8 cellular contexts compared by ENCODE assay signal in genomic region chr19:55086730-55087541, GRCh38. TPM values are rescaled to one million over a fixed set of nuclear protein-coding genes. Genes with fewer than 3 reads are reported as not detected.
A peak's percentile ranks its signal among the peaks of the same experiment; 100 is the strongest.
DNase-seq lines count a peak whose midpoint lies in the region; ATAC-seq and TF ChIP-seq lines count a peak whose summit lies in the region.

No MANE protein-coding gene starts in this region.

- intact Hi-C loops in dendritic cell treated with granulocyte-macrophage colony-stimulating factor and Interleukin-4, amounts not matched to agents 40 ng/mL and 50 ng/mL, for 4 days (cut with micrococcal nuclease), result no loop called here
- intact Hi-C loops in gastrocnemius medialis (cut with DNase I; ENCODE audit: low total_unique reads), result no loop called here

- H3K4me3 ChIP-seq in gastrocnemius medialis, result peak overlapping the region; percentile 41 to 60 (median 52)

- in situ Hi-C loops in gastrocnemius medialis (cut with MboI; ENCODE audit: low sequenced_read_pairs in 4 of 4), result loop anchor here in 1 of 4 donors (10.0 kb wide), 1 partner anchor 78 kb away; the partner anchor contains the start of gene DNAAF3

- H3K4me1 ChIP-seq in gastrocnemius medialis, result peaks cover 13 to 29% of the 10 kb centered on the region in 2 donors

- peak overlapping the region in 3 of 4 donors; percentile 16 to 47 (median 44) for H3K27ac ChIP-seq in gastrocnemius medialis

- peak in 1 of 2 donors; percentile 7 for TF ChIP-seq POLR2A in gastrocnemius medialis (IDR thresholded peaks at IDR 0.05)

- peak; percentile 99 for DNase-seq in AG08395 (ENCODE audit: low spot score)
- DNase-seq in HCEC 1CT, result peak; percentile 95
- peak; percentile 50 for DNase-seq in inferior parietal cortex (ENCODE audit: extremely low spot score)
- DNase-seq in gastrocnemius medialis, result peak; percentile 73 to 81
- DNase-seq in GF-D8 (lab: John Stamatoyannopoulos, UW), result no peak

- no peaks in the 10 kb centered on the region for H3K9me3 Mint-ChIP-seq in dendritic cell treated with granulocyte-macrophage colony-stimulating factor and Interleukin-4, amounts not matched to agents 40 ng/mL and 50 ng/mL, for 4 days

- peak overlapping the region; percentile 77 for H3K27ac Mint-ChIP-seq in dendritic cell treated with granulocyte-macrophage colony-stimulating factor and Interleukin-4, amounts not matched to agents 40 ng/mL and 50 ng/mL, for 4 days

- H3K36me3 Mint-ChIP-seq in dendritic cell treated with granulocyte-macrophage colony-stimulating factor and Interleukin-4, amounts not matched to agents 40 ng/mL and 50 ng/mL, for 4 days (ENCODE audit: low read depth), result peaks cover 51% of the 10 kb centered on the region

- H3K36me3 ChIP-seq in gastrocnemius medialis, result peaks cover 0 to 15% of the 10 kb centered on the region in 2 donors

- peaks cover 46% of the 10 kb centered on the region for H3K4me1 Mint-ChIP-seq in dendritic cell treated with granulocyte-macrophage colony-stimulating factor and Interleukin-4, amounts not matched to agents 40 ng/mL and 50 ng/mL, for 4 days (ENCODE audit: low read depth)

- H3K4me3 Mint-ChIP-seq in dendritic cell treated with granulocyte-macrophage colony-stimulating factor and Interleukin-4, amounts not matched to agents 40 ng/mL and 50 ng/mL, for 4 days, result peak overlapping the region; percentile 75

- TF ChIP-seq CTCF in gastrocnemius medialis (IDR thresholded peaks at IDR 0.05 in 4 of 5, conservative IDR thresholded peaks at IDR 0.05 in 1 of 5), result no peak

- peak; percentile 66 for ATAC-seq in activated CD4-positive, CD25-positive, alpha-beta regulatory T cell treated with anti-CD3 and anti-CD28 coated beads, Interleukin-2, amount 50 U/mL, for 24 hours
- ATAC-seq in gastrocnemius medialis (peak; percentile 70 to 71), HG03196 (IDR thresholded peaks at IDR 0.05; ENCODE audit: unreplicated experiment) (no peak)

- peaks cover 54 to 57% (median 56%) of the 10 kb centered on the region in 3 donors for H3K27me3 ChIP-seq in gastrocnemius medialis

- no peaks in the 10 kb centered on the region for H3K9me3 ChIP-seq in gastrocnemius medialis

- peaks cover 71% of the 10 kb centered on the region for H3K27me3 Mint-ChIP-seq in dendritic cell treated with granulocyte-macrophage colony-stimulating factor and Interleukin-4, amounts not matched to agents 40 ng/mL and 50 ng/mL, for 4 days

RNA-seq across cellular contexts. Expression of gene EPS8L1, which starts 11.3 kb away (rescaled TPM):
- 1 to 10 TPM in 2 of 4 donors, under 1 TPM in 2; 0.25 to 2.4 (median 1.3) TPM for total RNA-seq in gastrocnemius medialis

RNA-seq across cellular contexts. Expression of gene RDH13, which starts 24.0 kb away (rescaled TPM):
- 10 to 100 TPM in 1 of 4 donors, 1 to 10 TPM in 3; 5.2 to 10.5 (median 7.6) TPM for total RNA-seq in gastrocnemius medialis

RNA-seq across cellular contexts. Expression of gene PPP1R12C, which starts 30.5 kb away (rescaled TPM):
- 10 to 100 TPM; 22.6 to 28.2 (median 26.2) TPM for total RNA-seq in gastrocnemius medialis

RNA-seq across cellular contexts. Expression of gene GP6, which starts 48.9 kb away (rescaled TPM):
- total RNA-seq in gastrocnemius medialis, result under 1 TPM in 1 of 4 donors, not detected in 3; 0.16 TPM
